8 cellular contexts compared by ENCODE assay signal in the genomic region with DNA sequence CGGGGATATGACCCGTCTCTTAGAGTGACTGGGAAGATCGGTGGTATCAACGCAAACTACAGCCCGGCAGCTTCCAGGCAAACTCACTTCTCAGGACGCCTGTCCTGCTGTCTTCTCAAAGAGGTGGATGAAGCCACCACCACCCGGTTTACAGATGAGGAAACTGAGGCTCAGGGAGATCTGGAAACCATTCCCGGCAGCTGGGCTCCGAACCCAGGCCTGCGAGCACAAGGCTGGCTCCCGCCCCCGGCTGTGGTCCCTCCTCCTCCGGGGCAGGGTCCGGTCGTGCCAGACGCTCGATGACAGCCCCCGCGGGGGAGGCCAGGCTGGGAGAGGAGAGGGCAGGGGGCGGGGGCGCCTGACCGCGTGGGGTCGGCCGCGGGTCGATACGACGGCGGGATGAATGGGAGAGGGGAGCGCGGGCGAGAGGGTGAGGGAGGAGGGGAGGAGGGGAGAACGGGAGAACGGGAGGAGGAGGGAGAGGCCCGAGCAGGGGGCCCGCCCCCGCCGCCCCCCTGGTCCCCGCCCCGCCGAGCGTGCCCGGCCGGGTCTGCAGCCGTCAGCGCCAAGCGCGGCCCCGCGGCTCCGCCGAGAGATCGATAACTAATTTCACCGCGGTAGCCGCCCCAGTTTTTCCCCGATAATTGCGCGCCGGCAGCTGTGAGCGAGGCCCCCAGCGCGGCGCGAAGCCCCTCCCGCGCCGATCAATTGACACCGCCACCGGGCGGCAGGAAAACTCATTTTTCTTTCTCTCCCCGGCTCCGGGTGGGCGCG. TPM values are rescaled to one million over a fixed set of nuclear protein-coding genes. Genes with fewer than 3 reads are reported as not detected.
DNase-seq lines count a peak whose midpoint lies in the region; ATAC-seq, FAIRE-seq and TF ChIP-seq lines count a peak whose summit lies in the region.

No MANE protein-coding gene starts in this region.

- TF ChIP-seq CTCF in GM12878 (IDR thresholded peaks at IDR 0.05 in 2 of 3, conservative IDR thresholded peaks at IDR 0.05 in 1 of 3; ENCODE audit: control insufficient read depth in 2 of 3, extremely low read depth in 1 of 3, insufficient read depth in 1 of 3, low read depth in 3 of 3, low read length in 3 of 3): no peak
- TF ChIP-seq CTCF in type B pancreatic cell (conservative IDR thresholded peaks at IDR 0.05): no peak

- no peaks in the 10 kb centered on the region for H3K79me2 ChIP-seq in GM12878 (ENCODE audit: control insufficient read depth, insufficient read depth, low read length)

- no peaks in the 10 kb centered on the region for H3K9me3 ChIP-seq in GM12878 (replicated peaks; ENCODE audit: control insufficient read depth, insufficient read depth, low read length)

- no peak overlapping the region for H3K9ac ChIP-seq in GM12878 (ENCODE audit: control insufficient read depth, insufficient read depth, low read length)

- WGBS in GM12878 (ENCODE audit: insufficient coverage, insufficient replicate concordance, low lambda C conversion rate, missing lambda C conversion rate): 6% methylated on average over 19 of the region's 76 CpGs

- no peak for DNase-seq in activated T-cell treated with anti-CD3 and anti-CD28 coated beads, Interleukin-2, amount 50 U/mL, for 4 hours
- DNase-seq in activated T-cell treated with anti-CD3 and anti-CD28 coated beads for 4 hours: no peak
- no peak for DNase-seq in GM12878 (ENCODE audit: low read depth, low spot score)
- peak; percentile 88 for DNase-seq in mesenteric fat pad (ENCODE audit: low spot score)
- DNase-seq in type B pancreatic cell (ENCODE audit: extremely low spot score, unreplicated experiment): no peak
- DNase-seq in epidermal melanocyte (ENCODE audit: insufficient read length, low spot score): no peak

- RAD21 ChIA-PET in GM12878 (lab: Charles Lee; ENCODE audit: unreplicated experiment): no interaction called here

- no peak overlapping the region for H3K4me2 ChIP-seq in GM12878 (ENCODE audit: control insufficient read depth, insufficient read depth)

- FAIRE-seq in GM12878 (lab: Jason Lieb, UNC): no peak

- BruUV-seq in GM12878 (replicated peaks; lab: Mats Ljungman, UMichigan): no TSS peak

- H3K36me3 Mint-ChIP-seq in activated T-cell treated with anti-CD3 and anti-CD28 coated beads, Interleukin-2, amount 50 U/mL, for 4 hours (ENCODE audit: insufficient read depth): no peaks in the 10 kb centered on the region
- no peaks in the 10 kb centered on the region for H3K36me3 Mint-ChIP-seq in type B pancreatic cell

- H3K4me1 Mint-ChIP-seq in activated T-cell treated with anti-CD3 and anti-CD28 coated beads, Interleukin-2, amount 50 U/mL, for 4 hours (ENCODE audit: low read depth): peaks cover 6% of the 10 kb centered on the region
- peaks cover 19% of the 10 kb centered on the region for H3K4me1 Mint-ChIP-seq in type B pancreatic cell (ENCODE audit: unreplicated experiment)

- TF ChIP-seq RAD21 in GM12878 (IDR thresholded peaks at IDR 0.05; ENCODE audit: insufficient read depth, low read depth, low read length): no peak

- SMC1A ChIA-PET in GM12878 (lab: Charles Lee; ENCODE audit: uncharacterized antibody, unreplicated experiment): no interaction called here

- no peak overlapping the region for H2AFZ ChIP-seq in GM12878 (ENCODE audit: control insufficient read depth, low read depth, low read length)

- H3K27ac Mint-ChIP-seq in type B pancreatic cell: peak overlapping the region; percentile 15

- H3K4me3 Mint-ChIP-seq in activated T-cell treated with anti-CD3 and anti-CD28 coated beads, Interleukin-2, amount 50 U/mL, for 4 hours: peak overlapping the region; percentile 78
- H3K4me3 Mint-ChIP-seq in type B pancreatic cell: peak overlapping the region; percentile 87

- no peaks in the 10 kb centered on the region for H3K4me1 ChIP-seq in GM12878 (ENCODE audit: control insufficient read depth, insufficient read depth, low read length)

- TF ChIP-seq EP300 in GM12878 (IDR thresholded peaks at IDR 0.05; ENCODE audit: borderline replicate concordance in 1 of 2, control insufficient read depth in 1 of 2, low read depth in 2 of 2, low read length in 2 of 2): no peak

- peak; percentile 46 to 54 for ATAC-seq in activated T-cell treated with anti-CD3 and anti-CD28 coated beads, Interleukin-2, amount 50 U/mL, for 4 hours
- ATAC-seq in GM12878 (no peak), HG03280 (IDR thresholded peaks at IDR 0.05; ENCODE audit: unreplicated experiment) (no peak), HG02885 (IDR thresholded peaks at IDR 0.05; ENCODE audit: poor library complexity, unreplicated experiment) (no peak)

- CTCF ChIA-PET in GM12878 (lab: Yijun Ruan, JAX): interaction anchor here (0.7 kb wide), 1 partner anchor 446 kb away, joined by 3 read pairs; no protein-coding TSS in a partner anchor

- H3K27me3 Mint-ChIP-seq in activated T-cell treated with anti-CD3 and anti-CD28 coated beads, Interleukin-2, amount 50 U/mL, for 4 hours (ENCODE audit: low read depth): peaks cover 40% of the 10 kb centered on the region
- H3K27me3 Mint-ChIP-seq in type B pancreatic cell: peaks cover 11% of the 10 kb centered on the region

- in situ Hi-C loops in GM12878 (cut with MboI): no loop called here

- no peak overlapping the region for H3K4me3 ChIP-seq in GM12878

- no peak for TF ChIP-seq POLR2A in GM12878 (IDR thresholded peaks at IDR 0.05; ENCODE audit: low read depth, low read length)

- H3K27me3 ChIP-seq in GM12878 (replicated peaks in 1 of 2; ENCODE audit: control insufficient read depth in 2 of 2, insufficient read depth in 2 of 2, low read length in 1 of 2): peaks cover 5 to 11% of the 10 kb centered on the region in 2 experiments

- POLR2A ChIA-PET in GM12878 (lab: Charles Lee): interaction anchor here (0.6 kb wide), 1 partner anchor 1582 kb away, joined by 11 read pairs; no protein-coding TSS in a partner anchor

- H3K9me3 Mint-ChIP-seq in activated T-cell treated with anti-CD3 and anti-CD28 coated beads, Interleukin-2, amount 50 U/mL, for 4 hours: no peaks in the 10 kb centered on the region
- H3K9me3 Mint-ChIP-seq in type B pancreatic cell: no peaks in the 10 kb centered on the region

- H3K27ac ChIP-seq in GM12878 (ENCODE audit: control insufficient read depth, insufficient read depth): no peak overlapping the region

- no peaks in the 10 kb centered on the region for H4K20me1 ChIP-seq in GM12878 (ENCODE audit: control insufficient read depth, insufficient read depth)

- H3K36me3 ChIP-seq in GM12878 (ENCODE audit: control insufficient read depth in 2 of 2, insufficient read depth in 2 of 2, low read length in 1 of 2): no peaks in the 10 kb centered on the region

- intact Hi-C loops in GM12878 (cut with micrococcal nuclease; ENCODE audit: unreplicated experiment): no loop called here

TF ChIP-seq in GM12878, 131 proteins besides CTCF, POLR2A, EP300 and RAD21:
- TF ChIP-seq EZH2 (IDR thresholded peaks at IDR 0.05; ENCODE audit: borderline replicate concordance, control insufficient read depth, low read depth, low read length): 0 out of 2 replicates have a peak, but pooled peaks have one; percentile 61
- TF ChIP-seq, protein P1, sequence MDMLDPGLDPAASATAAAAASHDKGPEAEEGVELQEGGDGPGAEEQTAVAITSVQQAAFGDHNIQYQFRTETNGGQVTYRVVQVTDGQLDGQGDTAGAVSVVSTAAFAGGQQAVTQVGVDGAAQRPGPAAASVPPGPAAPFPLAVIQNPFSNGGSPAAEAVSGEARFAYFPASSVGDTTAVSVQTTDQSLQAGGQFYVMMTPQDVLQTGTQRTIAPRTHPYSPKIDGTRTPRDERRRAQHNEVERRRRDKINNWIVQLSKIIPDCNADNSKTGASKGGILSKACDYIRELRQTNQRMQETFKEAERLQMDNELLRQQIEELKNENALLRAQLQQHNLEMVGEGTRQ (IDR thresholded peaks at IDR 0.05; ENCODE audit: borderline replicate concordance, low read depth, low read length): no peak

RNA-seq across cellular contexts. Expression of a gene that starts 14.0 kb away (rescaled TPM):
- total RNA-seq in activated T-cell treated with anti-CD3 and anti-CD28 coated beads, Interleukin-2, amount 50 U/mL, for 4 hours: not detected
- not detected in 2 replicates for total RNA-seq in GM12878 (2013; cell fraction: nucleolus; rRNA removed)
- not detected in 2 replicates for total RNA-seq in GM12878 (2014; rRNA removed)
- not detected in 2 replicates for total RNA-seq in GM12878 (2014; rRNA removed; fragmentation: Illumina TruSeq; extraction: Trizol)
- not detected in 2 replicates for total RNA-seq in GM12878 (2021)
- not detected for polyA plus RNA-seq in GM12878 (2011; ENCODE audit: low read depth)
- polyA plus RNA-seq in GM12878 (2011; rRNA removed): not detected in 2 replicates
- polyA plus RNA-seq in GM12878 (2011; cell fraction: cytosol; rRNA removed): not detected in 2 replicates
- polyA plus RNA-seq in GM12878 (2011; cell fraction: nucleus; rRNA removed): not detected in 2 replicates
- polyA plus RNA-seq in GM12878 (2012): not detected in 2 replicates
- not detected in 2 replicates for polyA plus RNA-seq in GM12878 (2014; fragmentation: Illumina TruSeq; extraction: Trizol)
- polyA plus RNA-seq in GM12878 (2014; fragmentation: Nextera tagmentation; extraction: Ambion mirVana): not detected
- polyA plus RNA-seq in GM12878 (2014; rRNA removed): not detected in 2 replicates
- polyA plus RNA-seq in GM12878 (2016; fragmentation: Nextera tagmentation; extraction: Ambion mirVana): not detected
- not detected in 2 replicates for polyA minus RNA-seq in GM12878 (2011; rRNA and poly(A)+ RNA removed)
- not detected in 2 replicates for polyA minus RNA-seq in GM12878 (2011; cell fraction: cytosol; rRNA and poly(A)+ RNA removed)
- not detected in 2 replicates for polyA minus RNA-seq in GM12878 (2011; cell fraction: nucleus; rRNA and poly(A)+ RNA removed)
- total RNA-seq in mesenteric fat pad: not detected
- not detected in 2 replicates for total RNA-seq in type B pancreatic cell (ENCODE audit: low replicate concordance)

Comparison
In these comparisons a context has a peak if more than half of its experiments do, and no peak if none do; other contexts are left out.
1. ATAC-seq: peak in activated T-cell treated with anti-CD3 and anti-CD28 coated beads, Interleukin-2, amount 50 U/mL, for 4 hours (2 of 2); none in GM12878 (single experiment), HG03280 (single experiment) and HG02885 (single experiment).